16 cellular contexts compared by ENCODE assay signal in genomic region chr3:111369953-111370352, GRCh38.
"Had no signal": no experiment of that assay in that cellular context is flagged by ENCODE, and none has a peak within 500 bp of the region (broad histone marks: within the 10 kb centered on the region; RNA-seq: fewer than 3 reads in every experiment).

No MANE protein-coding gene starts in this region.

- H3K27me3 Mint-ChIP-seq: activated CD4-positive, alpha-beta T cell treated with anti-CD3 and anti-CD28 coated beads, Interleukin-2, amount 10 ng/mL, durations not matched to agents 7 days and 5 days; T-cell had no signal

- H3K4me3 Mint-ChIP-seq: activated CD4-positive, alpha-beta T cell treated with anti-CD3 and anti-CD28 coated beads, Interleukin-2, amount 10 ng/mL, durations not matched to agents 7 days and 5 days; activated T-cell treated with anti-CD3 and anti-CD28 coated beads, Interleukin-2, amount 50 U/mL, for 4 hours; effector memory CD8-positive, alpha-beta T cell; memory B cell; neural crest cell; T-cell had no signal

- H3K4me1 Mint-ChIP-seq: memory B cell, neural crest cell, T-cell had no signal

- H3K27ac Mint-ChIP-seq: activated CD4-positive, alpha-beta T cell treated with anti-CD3 and anti-CD28 coated beads, Interleukin-2, amount 10 ng/mL, durations not matched to agents 7 days and 5 days; activated naive CD4-positive, alpha-beta T cell treated with anti-CD3 and anti-CD28 coated beads, Interleukin-2, amount 50 U/mL, for 72 hours; effector memory CD8-positive, alpha-beta T cell; memory B cell; T-cell had no signal

- DNase-seq: activated CD4-positive, alpha-beta T cell treated with anti-CD3 and anti-CD28 coated beads, Interleukin-2, amount 10 ng/mL, durations not matched to agents 7 days and 5 days; activated CD8-positive, alpha-beta memory T cell treated with anti-CD3 and anti-CD28 coated beads, Interleukin-2, amount 50 U/mL, for 4 hours; activated gamma-delta T cell; activated T-cell treated with anti-CD3 and anti-CD28 coated beads, Interleukin-2, amount 50 U/mL, for 4 hours; dermis blood vessel endothelial cell; effector memory CD8-positive, alpha-beta T cell; head of caudate nucleus; stimulated activated CD4-positive, alpha-beta T cell treated with anti-CD3 and anti-CD28 coated beads, Interleukin-12 subunit alpha, Interleukin-12 subunit beta, amount 100 ng/mL, for 4 hours; stimulated activated CD4-positive, alpha-beta T cell treated with anti-CD3 and anti-CD28 coated beads, Interleukin-1b, Interleukin-23, amount 100 ng/mL, for 48 hours; stimulated activated CD8-positive, alpha-beta memory T cell treated with anti-CD3 and anti-CD28 coated beads, Interleukin-4, amount 100 ng/mL, for 48 hours; stimulated activated naive CD4-positive, alpha-beta T cell; T-cell had no signal

- ATAC-seq: activated naive CD4-positive, alpha-beta T cell treated with anti-CD3 and anti-CD28 coated beads, Interleukin-2, amount 50 U/mL, for 72 hours; activated T-cell treated with anti-CD3 and anti-CD28 coated beads, Interleukin-2, amount 50 U/mL, for 4 hours; effector memory CD8-positive, alpha-beta T cell; left lobe of liver; T-cell had no signal
